In genomic region chr5:149410721-149411432, GRCh38 we compare ENCODE assay signal across 17 cellular contexts. TPM values are rescaled to one million over a fixed set of nuclear protein-coding genes. Genes with fewer than 3 reads are reported as not detected.
DNase-seq lines count a peak whose midpoint lies in the region; ATAC-seq and TF ChIP-seq lines count a peak whose summit lies in the region.
"Had no signal": no experiment of that assay in that cellular context is flagged by ENCODE, and none has a peak within 500 bp of the region (broad histone marks: within the 10 kb centered on the region; RNA-seq: fewer than 3 reads in every experiment).

No MANE protein-coding gene starts in this region.

- TF ChIP-seq POLR2A in sigmoid colon (IDR thresholded peaks at IDR 0.05) = peak; percentile 2 to 32

- peaks cover 82 to 91% (median 86%) of the 10 kb centered on the region in 4 donors for H3K36me3 ChIP-seq in sigmoid colon

- H3K27ac ChIP-seq in right cardiac atrium (ENCODE audit: low read length) = peak overlapping the region; percentile 59
- peak overlapping the region; percentile 96 to 98 (median 98) for H3K27ac ChIP-seq in sigmoid colon

- no peaks in the 10 kb centered on the region for H3K9me3 Mint-ChIP-seq in natural killer cell treated with Interleukin-12 subunit alpha and Interleukin-12 subunit beta and Interleukin-15 and Interleukin-18, amount 100 ng/mL, for 72 hours
- H3K9me3 Mint-ChIP-seq in natural killer cell = no peaks in the 10 kb centered on the region
- H3K9me3 Mint-ChIP-seq: activated T-helper 1 cell treated with anti-CD3 and anti-CD28 coated beads, Interleukin-12 subunit alpha, Interleukin-12 subunit beta, Interleukin-2, Interleukin-4 antibody, amounts not matched to agents 30 ng/mL and 10 ng/mL and 1 ng/mL, durations not matched to agents 14 hours and 24 hours and 36 hours had no signal

- TF ChIP-seq CTCF in natural killer cell (IDR thresholded peaks at IDR 0.05) (no peak), sigmoid colon (IDR thresholded peaks at IDR 0.05) (no peak)

- no peak for TF ChIP-seq EP300 in sigmoid colon (IDR thresholded peaks at IDR 0.05)

- peaks cover 17% of the 10 kb centered on the region for H3K4me1 ChIP-seq in right cardiac atrium (ENCODE audit: control insufficient read depth, insufficient read depth, low read length)
- peaks cover 0 to 36% (median 29%) of the 10 kb centered on the region in 4 donors for H3K4me1 ChIP-seq in sigmoid colon

- H3K36me3 Mint-ChIP-seq in natural killer cell treated with Interleukin-12 subunit alpha and Interleukin-12 subunit beta and Interleukin-15 and Interleukin-18, amount 100 ng/mL, for 72 hours = no peaks in the 10 kb centered on the region
- H3K36me3 Mint-ChIP-seq in natural killer cell = no peaks in the 10 kb centered on the region

- DNase-seq in natural killer cell treated with Interleukin-12 subunit alpha and Interleukin-12 subunit beta and Interleukin-15 and Interleukin-18, amount 100 ng/mL, for 72 hours (ENCODE audit: low spot score) = peak; percentile 44
- DNase-seq in natural killer cell (no peak), right cardiac atrium (peak in 1 of 3 donors; percentile 70), sigmoid colon (peak; percentile 84), NCI-H1694 treated with DMSO at 0.1 percent for 48 hours (lab: John Stamatoyannopoulos, UW) (no peak)
- DNase-seq: activated CD4-positive, alpha-beta T cell treated with anti-CD3 and anti-CD28 coated beads, Interleukin-2, amount 50 U/mL, for 48 hours; Kasumi-1; midbrain; NCI-H2029; NCI-H82; stimulated activated naive CD4-positive, alpha-beta T cell treated with Interleukin-2 at 50 U/mL for 16 hours had no signal

- intact Hi-C loops in natural killer cell (cut with micrococcal nuclease) (no loop called here), right cardiac atrium (cut with DNase I) (no loop called here), sigmoid colon (cut with DNase I) (no loop called here)

- ATAC-seq in natural killer cell treated with Interleukin-12 subunit alpha and Interleukin-12 subunit beta and Interleukin-15 and Interleukin-18, amount 100 ng/mL, for 72 hours = no peak
- ATAC-seq in natural killer cell (no peak), right cardiac atrium (no peak), HG03095 (IDR thresholded peaks at IDR 0.05; ENCODE audit: unreplicated experiment) (no peak), GM21528 (IDR thresholded peaks at IDR 0.05; ENCODE audit: low FRiP score, unreplicated experiment) (no peak), HG03045 (IDR thresholded peaks at IDR 0.05; ENCODE audit: unreplicated experiment) (no peak)

- no peaks in the 10 kb centered on the region for H3K4me1 Mint-ChIP-seq in natural killer cell treated with Interleukin-12 subunit alpha and Interleukin-12 subunit beta and Interleukin-15 and Interleukin-18, amount 100 ng/mL, for 72 hours (ENCODE audit: low read depth in 2 of 2)
- H3K4me1 Mint-ChIP-seq in natural killer cell = no peaks in the 10 kb centered on the region

- no peak overlapping the region for H3K4me3 Mint-ChIP-seq in natural killer cell treated with Interleukin-12 subunit alpha and Interleukin-12 subunit beta and Interleukin-15 and Interleukin-18, amount 100 ng/mL, for 72 hours
- H3K4me3 Mint-ChIP-seq in natural killer cell = no peak overlapping the region
- H3K4me3 Mint-ChIP-seq: activated T-helper 1 cell treated with anti-CD3 and anti-CD28 coated beads, Interleukin-12 subunit alpha, Interleukin-12 subunit beta, Interleukin-2, Interleukin-4 antibody, amounts not matched to agents 30 ng/mL and 10 ng/mL and 1 ng/mL, durations not matched to agents 14 hours and 24 hours and 36 hours had no signal

- H3K4me3 ChIP-seq in right cardiac atrium (ENCODE audit: low read length) (peak overlapping the region; percentile 6), sigmoid colon (peak overlapping the region; percentile 75 to 95 (median 84))

- H3K9me3 ChIP-seq in right cardiac atrium (ENCODE audit: control insufficient read depth, low read length) (no peaks in the 10 kb centered on the region), sigmoid colon (no peaks in the 10 kb centered on the region)

- no peaks in the 10 kb centered on the region for H3K27me3 ChIP-seq in right cardiac atrium (ENCODE audit: control insufficient read depth, insufficient read depth)
- no peaks in the 10 kb centered on the region for H3K27me3 ChIP-seq in sigmoid colon

- no peak overlapping the region for H3K27ac Mint-ChIP-seq in natural killer cell treated with Interleukin-12 subunit alpha and Interleukin-12 subunit beta and Interleukin-15 and Interleukin-18, amount 100 ng/mL, for 72 hours
- no peak overlapping the region for H3K27ac Mint-ChIP-seq in natural killer cell
- H3K27ac Mint-ChIP-seq: activated T-helper 1 cell treated with anti-CD3 and anti-CD28 coated beads, Interleukin-12 subunit alpha, Interleukin-12 subunit beta, Interleukin-2, Interleukin-4 antibody, amounts not matched to agents 30 ng/mL and 10 ng/mL and 1 ng/mL, durations not matched to agents 14 hours and 24 hours and 36 hours had no signal

- peaks cover 0 to 7% of the 10 kb centered on the region in 2 donors for H3K27me3 Mint-ChIP-seq in natural killer cell treated with Interleukin-12 subunit alpha and Interleukin-12 subunit beta and Interleukin-15 and Interleukin-18, amount 100 ng/mL, for 72 hours
- H3K27me3 Mint-ChIP-seq in natural killer cell (ENCODE audit: low read depth in 2 of 2) = peaks cover 0 to 3% of the 10 kb centered on the region in 2 donors

- 69% methylated on average over 15 of the region's 15 CpGs for WGBS in right cardiac atrium
- WGBS in sigmoid colon, 2 donors = 63 to 75% methylated on average over 15 of the region's 15 CpGs

RNA-seq across cellular contexts. Expression of gene IL17B, which starts 31.8 kb away (rescaled TPM):
- total RNA-seq in natural killer cell treated with Interleukin-12 subunit alpha and Interleukin-12 subunit beta and Interleukin-15 and Interleukin-18, amount 100 ng/mL, for 72 hours = not detected
- not detected for total RNA-seq in natural killer cell
- 1 to 10 TPM in 1 of 4 donors, under 1 TPM in 2, not detected in 1; 0.65 to 2.3 (median 0.94) TPM for total RNA-seq in right cardiac atrium
- polyA plus RNA-seq in right cardiac atrium = 1.4 TPM
- 1 to 10 TPM; 3.0 to 9.6 (median 5.6) TPM for total RNA-seq in sigmoid colon
- under 1 TPM in 1 of 3 donors, not detected in 2; 0.82 TPM for polyA plus RNA-seq in sigmoid colon
- total RNA-seq: activated T-helper 1 cell treated with anti-CD3 and anti-CD28 coated beads, Interleukin-12 subunit alpha, Interleukin-12 subunit beta, Interleukin-2, Interleukin-4 antibody, amounts not matched to agents 30 ng/mL and 10 ng/mL and 1 ng/mL, durations not matched to agents 14 hours and 24 hours and 36 hours; endothelial cell of umbilical vein; pulmonary artery endothelial cell had no signal
- polyA plus RNA-seq: endothelial cell of umbilical vein had no signal

RNA-seq across cellular contexts. Expression of gene PCYOX1L, which starts 53.0 kb away (rescaled TPM):
- total RNA-seq in natural killer cell treated with Interleukin-12 subunit alpha and Interleukin-12 subunit beta and Interleukin-15 and Interleukin-18, amount 100 ng/mL, for 72 hours = 10 to 100 TPM; 13.1 to 31.6 TPM
- total RNA-seq in natural killer cell = 10 to 100 TPM; 16.6 to 18.1 (median 16.8) TPM
- 1 to 10 TPM; 4.7 to 7.0 (median 6.2) TPM for total RNA-seq in right cardiac atrium
- 3.7 TPM for polyA plus RNA-seq in right cardiac atrium
- 1 to 10 TPM; 2.5 to 3.9 (median 3.5) TPM for total RNA-seq in sigmoid colon
- 1 to 10 TPM in 2 of 3 donors, under 1 TPM in 1; 0.69 to 7.4 (median 1.2) TPM for polyA plus RNA-seq in sigmoid colon

Comparison
In these comparisons a context has a peak if more than half of its experiments do, and no peak if none do; other contexts are left out.
1. DNase-seq: peak in natural killer cell treated with Interleukin-12 subunit alpha and Interleukin-12 subunit beta and Interleukin-15 and Interleukin-18, amount 100 ng/mL, for 72 hours (single experiment) and sigmoid colon (single experiment); none in natural killer cell (single experiment) and NCI-H1694 treated with DMSO at 0.1 percent for 48 hours (single experiment).